8 cellular contexts compared by ENCODE assay signal in the genomic region with DNA sequence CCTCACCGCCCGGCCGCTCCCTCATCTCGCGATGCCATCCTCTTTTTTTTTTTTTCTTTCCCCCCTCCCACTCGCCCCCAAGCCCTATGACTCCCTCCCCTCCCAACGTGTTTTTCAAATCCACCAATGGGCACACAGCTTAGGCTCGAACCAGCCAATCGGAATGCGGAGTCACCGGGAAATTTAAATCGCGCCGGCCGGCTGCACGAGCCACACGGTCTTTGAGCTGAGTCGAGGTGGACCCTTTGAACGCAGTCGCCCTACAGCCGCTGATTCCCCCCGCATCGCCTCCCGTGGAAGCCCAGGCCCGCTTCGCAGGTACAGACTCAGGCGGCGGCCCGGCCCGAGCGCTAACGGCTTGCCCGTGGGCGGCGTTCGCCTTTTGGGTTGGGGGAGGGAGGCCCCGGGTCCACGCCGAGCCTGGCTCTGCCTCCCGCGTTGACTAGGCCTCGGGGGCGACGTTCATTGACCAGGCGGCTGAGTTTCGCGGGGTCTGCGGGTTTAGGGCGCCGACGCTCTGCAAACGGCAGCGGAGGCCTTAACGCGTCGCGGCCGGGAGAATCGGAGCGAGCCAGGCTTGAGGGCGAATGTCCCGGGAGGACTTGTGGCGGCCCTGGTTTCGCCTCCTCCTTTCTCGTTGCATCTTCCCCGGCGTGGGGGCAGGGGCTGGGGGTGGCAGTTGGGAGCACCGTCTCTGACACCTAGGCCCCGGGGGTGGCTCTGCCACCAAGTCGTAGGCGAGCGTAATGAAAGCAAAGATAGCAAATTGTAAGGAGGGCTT. TPM values are rescaled to one million over a fixed set of nuclear protein-coding genes. Genes with fewer than 3 reads are reported as not detected.
DNase-seq lines count a peak whose midpoint lies in the region; ATAC-seq and TF ChIP-seq lines count a peak whose summit lies in the region.

Gene KPNA2 (plus strand): TSS at position 213 of the 781 bp plus-strand sequence. CDS start 1,398 bp downstream, outside the sequence.

- peaks cover 25% of the 10 kb centered on the region for H3K36me3 ChIP-seq in upper lobe of right lung

- H3K27ac Mint-ChIP-seq in T-helper 17 cell = peak within 1 kb of the TSS; percentile 86
- H3K27ac Mint-ChIP-seq in progenitor cell of endocrine pancreas = peak within 1 kb of the TSS; percentile 96

- peak; percentile 93 to 98 for DNase-seq in NCI-H187 (lab: John Stamatoyannopoulos, UW)
- peak; percentile 77 to 89 (median 78) for DNase-seq in T-helper 17 cell
- DNase-seq in amygdala (lab: John Stamatoyannopoulos, UW) = peak; percentile 62 to 97 (median 92)
- DNase-seq in left ventricle myocardium superior = peak; percentile 93
- peak; percentile 90 for DNase-seq in progenitor cell of endocrine pancreas (ENCODE audit: low spot score, unreplicated experiment)
- DNase-seq in upper lobe of right lung = peak; percentile 94

- H3K9me3 Mint-ChIP-seq in progenitor cell of endocrine pancreas (ENCODE audit: low read depth) = no peaks in the 10 kb centered on the region

- peak within 1 kb of the TSS; percentile 93 for H3K4me3 Mint-ChIP-seq in T-helper 17 cell
- H3K4me3 Mint-ChIP-seq in progenitor cell of endocrine pancreas (ENCODE audit: low read depth) = peak within 1 kb of the TSS; percentile 95

- H3K4me3 ChIP-seq in upper lobe of right lung = peak within 1 kb of the TSS; percentile 96

- no peaks in the 10 kb centered on the region for H3K27me3 Mint-ChIP-seq in T-helper 17 cell
- no peaks in the 10 kb centered on the region for H3K27me3 Mint-ChIP-seq in progenitor cell of endocrine pancreas

- peaks cover 8% of the 10 kb centered on the region for H3K4me1 ChIP-seq in upper lobe of right lung

- ATAC-seq in GM18502 (IDR thresholded peaks at IDR 0.05; ENCODE audit: poor library complexity, unreplicated experiment) = peak; percentile 93
- peak; percentile 89 for ATAC-seq in HG02943 (IDR thresholded peaks at IDR 0.05; ENCODE audit: low read depth, unreplicated experiment)
- ATAC-seq in T-helper 17 cell = peak; percentile 89
- ATAC-seq in left ventricle myocardium superior = peak; percentile 96
- ATAC-seq in upper lobe of right lung = peak; percentile 98

- intact Hi-C loops in left ventricle myocardium superior (cut with micrococcal nuclease) (no loop called here), upper lobe of right lung (cut with DNase I) (no loop called here)

- H3K27ac ChIP-seq in upper lobe of right lung = peak within 1 kb of the TSS; percentile 61

- H3K9me3 ChIP-seq in T-helper 17 cell (ENCODE audit: control insufficient read depth, low read length, poor library complexity, severe bottlenecking) = no peaks in the 10 kb centered on the region
- H3K9me3 ChIP-seq in upper lobe of right lung = no peaks in the 10 kb centered on the region

- H3K27me3 ChIP-seq in upper lobe of right lung = no peaks in the 10 kb centered on the region

- H3K4me1 Mint-ChIP-seq in T-helper 17 cell (peaks cover 9% of the 10 kb centered on the region), progenitor cell of endocrine pancreas (ENCODE audit: low read depth) (peaks cover 18% of the 10 kb centered on the region)

- H3K36me3 Mint-ChIP-seq in T-helper 17 cell (ENCODE audit: low read depth) (peaks cover 2% of the 10 kb centered on the region), progenitor cell of endocrine pancreas (ENCODE audit: insufficient read depth) (peaks cover 12% of the 10 kb centered on the region)

- TF ChIP-seq CTCF in progenitor cell of endocrine pancreas (IDR thresholded peaks at IDR 0.05; ENCODE audit: unreplicated experiment) = no peak
- TF ChIP-seq CTCF in upper lobe of right lung (IDR thresholded peaks at IDR 0.05) = no peak

RNA-seq across cellular contexts. Expression of gene KPNA2, which starts in this region (rescaled TPM):
- total RNA-seq in T-helper 17 cell (10 to 100 TPM; 65.2 to 83.6 TPM), left ventricle myocardium superior (21.3 TPM), progenitor cell of endocrine pancreas (132 and 140 TPM in 2 replicates), upper lobe of right lung (27.0 TPM)

Comparison
In these comparisons a context has a peak if more than half of its experiments do, and no peak if none do; other contexts are left out.
1. Peak in every context shown above with its lines: DNase-seq, ATAC-seq, H3K4me3 ChIP-seq and H3K27ac ChIP-seq.